Comparison of ENCODE assay signal across 12 cellular contexts in the genomic region with DNA sequence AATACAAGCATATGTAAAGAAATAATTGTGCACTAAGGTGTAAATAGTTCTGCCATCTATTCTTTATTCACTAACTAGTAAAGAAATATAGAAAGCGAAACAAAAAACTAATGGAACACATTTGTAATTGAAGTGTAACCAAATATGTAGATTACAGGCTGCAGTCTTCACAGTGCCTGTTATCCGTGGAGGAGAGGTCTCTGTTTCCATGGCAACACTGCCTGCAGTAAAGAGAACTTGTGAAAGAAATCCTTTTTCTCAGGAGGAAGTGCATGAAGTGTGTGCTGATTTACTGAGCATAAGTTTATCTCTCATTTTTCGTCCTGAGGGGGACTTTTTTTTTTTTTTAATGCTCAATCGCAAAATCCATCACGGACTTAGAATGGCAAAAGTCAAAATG.
DNase-seq lines count a peak whose midpoint lies in the region; ATAC-seq and TF ChIP-seq lines count a peak whose summit lies in the region.
"Had no signal": no experiment of that assay in that cellular context is flagged by ENCODE, and none has a peak within 500 bp of the region (broad histone marks: within the 10 kb centered on the region; RNA-seq: fewer than 3 reads in every experiment).

No MANE protein-coding gene starts in this region.

- peak; percentile 14 for TF ChIP-seq EP300 in neural cell (conservative IDR thresholded peaks at IDR 0.05; ENCODE audit: poor library complexity, severe bottlenecking)

- H3K27me3 ChIP-seq in neural cell (ENCODE audit: insufficient read depth, low read depth, low read length) (no peaks in the 10 kb centered on the region), breast epithelium (no peaks in the 10 kb centered on the region)

- H3K36me3 ChIP-seq in neural cell (ENCODE audit: insufficient read depth, low read length) (no peaks in the 10 kb centered on the region), breast epithelium (no peaks in the 10 kb centered on the region)

- peak; percentile 41 for ATAC-seq in GM19468 (IDR thresholded peaks at IDR 0.05; ENCODE audit: extremely low read depth, unreplicated experiment)
- ATAC-seq: WTC11 had no signal

- peak overlapping the region; percentile 19 for H3K27ac ChIP-seq in neural cell (ENCODE audit: low read length)
- no peak overlapping the region for H3K27ac ChIP-seq in breast epithelium

- no peaks in the 10 kb centered on the region for H3F3A ChIP-seq in neural cell (ENCODE audit: insufficient read depth, low read length, poor library complexity, severe bottlenecking)

- H3K4me2 ChIP-seq in neural cell (ENCODE audit: low read length) = peak overlapping the region; percentile 53
- H3K4me2 ChIP-seq: smooth muscle cell had no signal

- no peak overlapping the region for H2AFZ ChIP-seq in neural cell (ENCODE audit: low read depth, low read length)

- no peaks in the 10 kb centered on the region for H4K20me1 ChIP-seq in neural cell (ENCODE audit: insufficient read depth)

- H3K9me2 ChIP-seq in neural cell (ENCODE audit: insufficient read depth, low read length) = no peaks in the 10 kb centered on the region

- H3K79me2 ChIP-seq in neural cell (replicated peaks; ENCODE audit: insufficient read depth, low read length) = no peaks in the 10 kb centered on the region

- intact Hi-C loops in breast epithelium (cut with DNase I; ENCODE audit: low total_unique reads) = no loop called here

- H3K9me3 ChIP-seq in neural cell (ENCODE audit: low read length) (no peaks in the 10 kb centered on the region), breast epithelium (no peaks in the 10 kb centered on the region)

- DNase-seq in NCI-H524 (lab: John Stamatoyannopoulos, UW) (peak; percentile 25 to 50), NCI-H524 treated with DMSO at 0.1 percent for 48 hours (lab: John Stamatoyannopoulos, UW) (no peak), RPMI7951 (ENCODE audit: low read depth) (peak; percentile 42), NCI-H2196 treated with DMSO at 0.1 percent for 48 hours (lab: John Stamatoyannopoulos, UW; ENCODE audit: unreplicated experiment) (no peak), NCI-H446 treated with DMSO at 0.1 percent for 48 hours (lab: John Stamatoyannopoulos, UW) (no peak), breast epithelium (ENCODE audit: low spot score in 2 of 2) (no peak)
- DNase-seq: HFFc6; stimulated activated naive CD4-positive, alpha-beta T cell treated with Interleukin-2 at 50 U/mL for 16 hours had no signal

- TF ChIP-seq RAD21 in neural cell (conservative IDR thresholded peaks at IDR 0.05) = peak; percentile 16

- H3K4me1 ChIP-seq in breast epithelium = no peaks in the 10 kb centered on the region

- no peak overlapping the region for H3K9ac ChIP-seq in neural cell (ENCODE audit: low read length)

- no peak for TF ChIP-seq CTCF in neural cell (IDR thresholded peaks at IDR 0.05; ENCODE audit: poor library complexity, severe bottlenecking)
- TF ChIP-seq CTCF in breast epithelium (IDR thresholded peaks at IDR 0.05) = no peak

- TF ChIP-seq POLR2A in breast epithelium (IDR thresholded peaks at IDR 0.05) = no peak

- peak overlapping the region; percentile 16 for H3K4me3 ChIP-seq in neural cell (ENCODE audit: low read length)
- no peak overlapping the region for H3K4me3 ChIP-seq in breast epithelium
- H3K4me3 ChIP-seq: smooth muscle cell had no signal

TF ChIP-seq in neural cell, 6 proteins besides CTCF, POLR2A, EP300 and RAD21:
- TF ChIP-seq SMC3 (conservative IDR thresholded peaks at IDR 0.05; ENCODE audit: poor library complexity) (peak; percentile 21), POLR2AphosphoS5 (IDR thresholded peaks at IDR 0.05) (no peak)

Comparison
In these comparisons a context has a peak if more than half of its experiments do, and no peak if none do; other contexts are left out.
1. DNase-seq: peak in NCI-H524 (2 of 2) and RPMI7951 (single experiment); none in NCI-H524 treated with DMSO at 0.1 percent for 48 hours (single experiment), NCI-H2196 treated with DMSO at 0.1 percent for 48 hours (single experiment), NCI-H446 treated with DMSO at 0.1 percent for 48 hours (single experiment) and breast epithelium (0 of 2).